In genomic region chr3:8324727-8325126, GRCh38 we compare ENCODE assay signal across 9 cellular contexts.
DNase-seq lines count a peak whose midpoint lies in the region; ATAC-seq and TF ChIP-seq lines count a peak whose summit lies in the region.
"Had no signal": no experiment of that assay in that cellular context is flagged by ENCODE, and none has a peak within 500 bp of the region (broad histone marks: within the 10 kb centered on the region; RNA-seq: fewer than 3 reads in every experiment).

No MANE protein-coding gene starts in this region.

- DNase-seq in BE2C (peak; percentile 49), GM19240 (ENCODE audit: insufficient read length, low spot score) (peak; percentile 8), IMR-90 (peak; percentile 27), GOT3 (lab: John Stamatoyannopoulos, UW) (no peak), thyroid gland (no peak)
- DNase-seq in activated CD4-positive, alpha-beta T cell treated with anti-CD3 and anti-CD28 coated beads for 48 hours = peak; percentile 61
- peak; percentile 21 to 42 (median 28) for DNase-seq in effector memory CD4-positive, alpha-beta T cell
- peak; percentile 16 to 54 (median 36) for DNase-seq in naive thymus-derived CD4-positive, alpha-beta T cell

- H3K4me2 ChIP-seq in IMR-90 (ENCODE audit: low read depth, low read length) = no peak overlapping the region

- no peak overlapping the region for H2BK15ac ChIP-seq in IMR-90 (ENCODE audit: low read depth, low read length)

- H3K9me3 ChIP-seq in BE2C (no peaks in the 10 kb centered on the region), IMR-90 (ENCODE audit: control insufficient read depth, insufficient read depth, low read length) (no peaks in the 10 kb centered on the region), thyroid gland (no peaks in the 10 kb centered on the region)
- no peaks in the 10 kb centered on the region for H3K9me3 ChIP-seq in effector memory CD4-positive, alpha-beta T cell (ENCODE audit: control insufficient read depth, low read length)
- H3K9me3 ChIP-seq in naive thymus-derived CD4-positive, alpha-beta T cell (ENCODE audit: control insufficient read depth in 2 of 3, low read length in 3 of 3) = no peaks in the 10 kb centered on the region
- H3K9me3 ChIP-seq: neutrophil had no signal

- H3K4me3 ChIP-seq in BE2C (ENCODE audit: low read depth, low read length) (no peak overlapping the region), IMR-90 (ENCODE audit: insufficient read depth, low read depth, low read length) (no peak overlapping the region), thyroid gland (replicated peaks in 1 of 3) (no peak overlapping the region)
- H3K4me3 ChIP-seq in effector memory CD4-positive, alpha-beta T cell (ENCODE audit: insufficient read depth, low read depth, low read length, poor library complexity, severe bottlenecking) = no peak overlapping the region
- H3K4me3 ChIP-seq in naive thymus-derived CD4-positive, alpha-beta T cell (ENCODE audit: low read length) = no peak overlapping the region

- no peak overlapping the region; the same call in 1 of the 2 replicates for H2AK5ac ChIP-seq in IMR-90 (ENCODE audit: low read depth, low read length)

- H3K27me3 ChIP-seq in BE2C = no peaks in the 10 kb centered on the region
- H3K27me3 ChIP-seq in IMR-90 (ENCODE audit: control insufficient read depth, insufficient read depth, low read length) = peaks cover 5% of the 10 kb centered on the region; the same call in 1 of the 2 replicates
- no peaks in the 10 kb centered on the region for H3K27me3 ChIP-seq in effector memory CD4-positive, alpha-beta T cell (replicated peaks; ENCODE audit: control insufficient read depth, insufficient read depth, low read length, poor library complexity, severe bottlenecking)
- H3K27me3 ChIP-seq in naive thymus-derived CD4-positive, alpha-beta T cell (ENCODE audit: control insufficient read depth in 2 of 2, insufficient read depth in 2 of 2, low read length in 2 of 2) = no peaks in the 10 kb centered on the region
- no peaks in the 10 kb centered on the region for H3K27me3 ChIP-seq in thyroid gland
- H3K27me3 ChIP-seq: neutrophil had no signal

- no peaks in the 10 kb centered on the region for H3K36me3 Mint-ChIP-seq in naive thymus-derived CD4-positive, alpha-beta T cell

- H3K9me1 ChIP-seq in IMR-90 (ENCODE audit: insufficient read depth, low read length) = no peaks in the 10 kb centered on the region

- no peaks in the 10 kb centered on the region for H3K36me3 ChIP-seq in BE2C
- no peaks in the 10 kb centered on the region for H3K36me3 ChIP-seq in IMR-90 (ENCODE audit: control insufficient read depth, insufficient read depth, low read length)
- H3K36me3 ChIP-seq in effector memory CD4-positive, alpha-beta T cell (ENCODE audit: control insufficient read depth, insufficient read depth, low read length) = no peaks in the 10 kb centered on the region
- no peaks in the 10 kb centered on the region for H3K36me3 ChIP-seq in naive thymus-derived CD4-positive, alpha-beta T cell (ENCODE audit: control insufficient read depth in 2 of 3, insufficient read depth in 3 of 3, low read length in 3 of 3)
- no peaks in the 10 kb centered on the region for H3K36me3 ChIP-seq in thyroid gland
- H3K36me3 ChIP-seq: neutrophil had no signal

- TF ChIP-seq POLR2A in IMR-90 (IDR thresholded peaks at IDR 0.05; ENCODE audit: low read depth, low read length) = no peak
- no peak for TF ChIP-seq POLR2A in thyroid gland (IDR thresholded peaks at IDR 0.05)

- no peak overlapping the region for H3K9ac ChIP-seq in IMR-90 (ENCODE audit: low read depth, low read length)

- H3K27ac Mint-ChIP-seq in naive thymus-derived CD4-positive, alpha-beta T cell = peak overlapping the region in 3 of 9 donors; percentile 1 to 22 (median 13)

- intact Hi-C loops in IMR-90 (cut with micrococcal nuclease) = loop anchor here (1.0 to 5.0 kb wide), 2 partner anchors 93 to 298 kb away; no protein-coding TSS in a partner anchor
- intact Hi-C loops in naive thymus-derived CD4-positive, alpha-beta T cell (cut with micrococcal nuclease) = loop anchor here (1.0 to 5.0 kb wide), 3 partner anchors 33 to 93 kb away; no protein-coding TSS in a partner anchor
- intact Hi-C loops in thyroid gland (cut with DNase I) = no loop called here

- no peak overlapping the region for H3K56ac ChIP-seq in IMR-90 (ENCODE audit: extremely low read depth, insufficient read depth, low read length)

- no TSS peak for BruUV-seq in IMR-90 (replicated peaks; lab: Mats Ljungman, UMichigan)

- H3K9me3 Mint-ChIP-seq in naive thymus-derived CD4-positive, alpha-beta T cell = peaks cover 0 to 5% (median 0%) of the 10 kb centered on the region in 11 donors

- no peak overlapping the region for H3K4me3 Mint-ChIP-seq in naive thymus-derived CD4-positive, alpha-beta T cell

- no peak overlapping the region for H4K91ac ChIP-seq in IMR-90 (ENCODE audit: insufficient read depth, low read depth, low read length)

- H3K79me1 ChIP-seq in IMR-90 (ENCODE audit: low read depth in 1 of 2, low read length in 2 of 2) = no peaks in the 10 kb centered on the region

- H3K23ac ChIP-seq in IMR-90 (ENCODE audit: low read depth, low read length) = no peak overlapping the region

- no peaks in the 10 kb centered on the region for H4K20me1 ChIP-seq in IMR-90 (ENCODE audit: insufficient read depth, low read length)

- no peak overlapping the region for H4K8ac ChIP-seq in IMR-90 (ENCODE audit: low read depth in 2 of 2, low read length in 2 of 2)

- TF ChIP-seq RAD21 in IMR-90 (IDR thresholded peaks at IDR 0.05; ENCODE audit: low read length) = peak; percentile 45; the same call in 1 of the 2 replicates

- POLR2A ChIA-PET in IMR-90 (lab: Charles Lee; ENCODE audit: unreplicated experiment) = no interaction called here
- POLR2A ChIA-PET in naive thymus-derived CD4-positive, alpha-beta T cell (lab: Charles Lee) = interaction anchor here (0.6 to 1.3 kb wide), 2 partner anchors 92 to 212 kb away, joined by 4 to 8 read pairs; no protein-coding TSS in a partner anchor

- H2BK120ac ChIP-seq in IMR-90 (ENCODE audit: low read depth, low read length) = no peak overlapping the region

- no peak overlapping the region for H4K5ac ChIP-seq in IMR-90 (ENCODE audit: low read depth, low read length)

- in situ Hi-C loops in IMR-90 (cut with MboI; ENCODE audit: low sequenced_read_pairs) = no loop called here

- H2AFZ ChIP-seq in IMR-90 (replicated peaks; ENCODE audit: low read length, poor library complexity) = peak overlapping the region; percentile 8

- no peak overlapping the region for H3K4ac ChIP-seq in IMR-90 (ENCODE audit: low read depth, low read length)

- no peak overlapping the region for H2BK5ac ChIP-seq in IMR-90 (ENCODE audit: low read depth, low read length, poor library complexity, severe bottlenecking)

- CTCF ChIA-PET in IMR-90 (lab: Yijun Ruan, JAX) = interaction anchor here (1.0 to 1.7 kb wide), 2 partner anchors 90 to 93 kb away, joined by 6 to 7 read pairs; no protein-coding TSS in a partner anchor
- CTCF ChIA-PET in naive thymus-derived CD4-positive, alpha-beta T cell (lab: Charles Lee) = interaction anchor here (1.0 to 4.4 kb wide), 6 partner anchors 25 to 92 kb away, joined by 3 to 85 read pairs (median 4); no protein-coding TSS in a partner anchor

- peak overlapping the region; percentile 33 for H2AK9ac ChIP-seq in IMR-90 (replicated peaks; ENCODE audit: low read depth, low read length, poor library complexity)

- WGBS in IMR-90 (ENCODE audit: extremely low coverage in 2 of 2, insufficient read length in 1 of 2), 2 experiments = no CpG with 5 or more reads among the region's 3 CpGs
- 69 to 86% methylated on average over 3 of the region's 3 CpGs for WGBS in thyroid gland, 2 donors

- H3K4me1 ChIP-seq in BE2C = peaks cover 9% of the 10 kb centered on the region
- H3K4me1 ChIP-seq in IMR-90 (ENCODE audit: control insufficient read depth, insufficient read depth, low read length) = peaks cover 4% of the 10 kb centered on the region; the same call in 1 of the 2 replicates
- H3K4me1 ChIP-seq in effector memory CD4-positive, alpha-beta T cell (ENCODE audit: control insufficient read depth, insufficient read depth, low read length, poor library complexity, severe bottlenecking) = no peaks in the 10 kb centered on the region
- peaks cover 0 to 5% of the 10 kb centered on the region in 2 donors for H3K4me1 ChIP-seq in naive thymus-derived CD4-positive, alpha-beta T cell (ENCODE audit: control insufficient read depth in 2 of 2, insufficient read depth in 2 of 2, low read length in 2 of 2)
- no peaks in the 10 kb centered on the region for H3K4me1 ChIP-seq in thyroid gland

- H3K18ac ChIP-seq in IMR-90 (ENCODE audit: low read depth, low read length) = no peak overlapping the region

- peaks cover 0 to 26% (median 15%) of the 10 kb centered on the region in 7 donors for H3K4me1 Mint-ChIP-seq in naive thymus-derived CD4-positive, alpha-beta T cell

- no peak overlapping the region for H2BK20ac ChIP-seq in IMR-90 (ENCODE audit: low read depth, low read length)

- H3K27ac ChIP-seq in IMR-90 (ENCODE audit: insufficient read depth, low read length) (no peak overlapping the region), thyroid gland (no peak overlapping the region)
- no peak overlapping the region for H3K27ac ChIP-seq in effector memory CD4-positive, alpha-beta T cell (ENCODE audit: insufficient read depth, low read length, poor library complexity, severe bottlenecking)
- H3K27ac ChIP-seq in naive thymus-derived CD4-positive, alpha-beta T cell (ENCODE audit: low read depth, low read length) = no peak overlapping the region
- H3K27ac ChIP-seq: neutrophil had no signal

- peak; percentile 89 for ATAC-seq in IMR-90 (ENCODE audit: low read depth)
- peak; percentile 88 for ATAC-seq in naive thymus-derived CD4-positive, alpha-beta T cell

- peak; percentile 71 for TF ChIP-seq CTCF in BE2C (IDR thresholded peaks at IDR 0.05; ENCODE audit: low read depth, low read length)
- peak; percentile 48 for TF ChIP-seq CTCF in IMR-90 (conservative IDR thresholded peaks at IDR 0.05; ENCODE audit: low read depth, low read length)
- no peak for TF ChIP-seq CTCF in thyroid gland (IDR thresholded peaks at IDR 0.05)

- dilution Hi-C loops in IMR-90 (cut with HindIII; ENCODE audit: low sequenced_read_pairs, unreplicated experiment) = no loop called here

- no peak overlapping the region for H3K14ac ChIP-seq in IMR-90 (replicated peaks; ENCODE audit: low read depth, low read length)

- peaks cover 0 to 5% (median 0%) of the 10 kb centered on the region in 5 donors for H3K27me3 Mint-ChIP-seq in naive thymus-derived CD4-positive, alpha-beta T cell

TF ChIP-seq in IMR-90, 13 proteins besides CTCF, POLR2A, EP300 and RAD21 (continues in another document):
- peak; percentile 46; the same call in 1 of the 2 replicates for TF ChIP-seq SMC3 (IDR thresholded peaks at IDR 0.05; ENCODE audit: low read depth, low read length)
- TF ChIP-seq MAZ (IDR thresholded peaks at IDR 0.05; ENCODE audit: borderline replicate concordance, low read depth, low read length) = no peak
- TF ChIP-seq FOS (IDR thresholded peaks at IDR 0.05; ENCODE audit: low read depth, low read length) = no peak
- no peak for TF ChIP-seq CHD1 (IDR thresholded peaks at IDR 0.05; ENCODE audit: low read depth, low read length)
- TF ChIP-seq RFX5 (IDR thresholded peaks at IDR 0.05; ENCODE audit: low read depth, low read length) = no peak

Comparison
In these comparisons a context has a peak if more than half of its experiments do, and no peak if none do; other contexts are left out.
1. DNase-seq: peak in BE2C (single experiment), GM19240 (single experiment), IMR-90 (single experiment), activated CD4-positive, alpha-beta T cell treated with anti-CD3 and anti-CD28 coated beads for 48 hours (single experiment), effector memory CD4-positive, alpha-beta T cell (3 of 3) and naive thymus-derived CD4-positive, alpha-beta T cell (9 of 9); none in GOT3 (single experiment) and thyroid gland (0 of 2).
2. CTCF ChIP-seq: peak in BE2C (single experiment) and IMR-90 (single experiment); none in thyroid gland (0 of 6).